9 cellular contexts compared by ENCODE assay signal in the genomic region with DNA sequence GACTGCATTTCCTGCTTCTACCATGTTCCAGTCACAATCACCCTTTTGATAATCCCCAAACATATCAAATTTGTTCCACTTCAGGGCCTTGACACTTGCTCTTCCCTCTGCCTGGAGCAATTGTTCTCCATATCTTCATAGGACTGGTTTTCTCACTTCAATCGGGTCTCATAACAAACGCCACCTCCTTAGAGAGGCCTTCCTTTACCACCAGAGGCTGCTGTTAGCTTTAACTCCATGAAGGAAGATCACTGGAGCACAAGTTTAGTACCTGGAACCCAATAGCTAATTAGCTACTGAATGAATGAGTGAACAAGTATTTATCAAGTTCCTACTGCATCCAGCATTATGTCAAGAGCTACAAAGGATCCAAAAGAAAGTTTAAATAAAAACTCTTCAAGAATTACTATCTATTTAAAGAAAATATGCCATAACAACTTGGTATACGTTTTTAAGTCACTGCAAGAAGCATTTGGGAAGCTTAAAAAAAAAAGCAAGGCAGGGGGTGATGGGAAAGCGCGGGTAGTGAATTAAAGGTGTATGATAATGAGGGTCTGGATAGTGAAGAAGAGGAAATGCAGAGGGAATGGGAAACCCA.
DNase-seq lines count a peak whose midpoint lies in the region; ATAC-seq, FAIRE-seq and TF ChIP-seq lines count a peak whose summit lies in the region.
"Had no signal": no experiment of that assay in that cellular context is flagged by ENCODE, and none has a peak within 500 bp of the region (broad histone marks: within the 10 kb centered on the region; RNA-seq: fewer than 3 reads in every experiment).

No MANE protein-coding gene starts in this region.

- CTCF ChIA-PET in HEK293T (lab: Yijun Ruan, JAX): no interaction called here

- DNase-seq in AG10803 (ENCODE audit: low read depth) (peak; percentile 8), HEK293T (ENCODE audit: extremely low spot score) (peak; percentile 9), iPS-NIHi11 (ENCODE audit: low spot score) (peak; percentile 13), hippocampal formation (lab: John Stamatoyannopoulos, UW) (no peak), urothelium cell line (ENCODE audit: low spot score) (no peak), NCI-H2029 (lab: John Stamatoyannopoulos, UW) (no peak)
- DNase-seq: stimulated activated CD4-positive, alpha-beta T cell treated with anti-CD3 and anti-CD28 coated beads, Interleukin-4, amount 100 ng/mL, for 1 hour had no signal

- ATAC-seq in GM21786 (IDR thresholded peaks at IDR 0.05; ENCODE audit: unreplicated experiment): no peak

- no peak overlapping the region for H3K4me3 ChIP-seq in AG10803 (ENCODE audit: low read length)
- no peak overlapping the region for H3K4me3 ChIP-seq in WI38 (ENCODE audit: low read depth, low read length)

- POLR2A ChIA-PET in HEK293T (lab: Yijun Ruan, JAX): interaction anchor here (0.6 kb wide), 1 partner anchor 154 kb away, joined by 4 read pairs; a partner anchor contains a TSS

- TF ChIP-seq CTCF in AG10803 (conservative IDR thresholded peaks at IDR 0.05; ENCODE audit: low read length): peak; percentile 47
- TF ChIP-seq CTCF in WI38 (IDR thresholded peaks at IDR 0.05; ENCODE audit: low read depth, low read length): peak; percentile 33; the same call in 1 of the 2 replicates

- no peak for FAIRE-seq in urothelium cell line (lab: Jason Lieb, UNC)

TF ChIP-seq in HEK293T, 16 proteins besides CTCF, POLR2A, EP300 and RAD21:
- no peak for TF ChIP-seq BHLHE40 (IDR thresholded peaks at IDR 0.05; ENCODE audit: borderline replicate concordance)
- TF ChIP-seq ELF4 (IDR thresholded peaks at IDR 0.05): no peak
- TF ChIP-seq FOXM1 (IDR thresholded peaks at IDR 0.05; ENCODE audit: borderline replicate concordance): no peak
- TF ChIP-seq, protein P1, sequence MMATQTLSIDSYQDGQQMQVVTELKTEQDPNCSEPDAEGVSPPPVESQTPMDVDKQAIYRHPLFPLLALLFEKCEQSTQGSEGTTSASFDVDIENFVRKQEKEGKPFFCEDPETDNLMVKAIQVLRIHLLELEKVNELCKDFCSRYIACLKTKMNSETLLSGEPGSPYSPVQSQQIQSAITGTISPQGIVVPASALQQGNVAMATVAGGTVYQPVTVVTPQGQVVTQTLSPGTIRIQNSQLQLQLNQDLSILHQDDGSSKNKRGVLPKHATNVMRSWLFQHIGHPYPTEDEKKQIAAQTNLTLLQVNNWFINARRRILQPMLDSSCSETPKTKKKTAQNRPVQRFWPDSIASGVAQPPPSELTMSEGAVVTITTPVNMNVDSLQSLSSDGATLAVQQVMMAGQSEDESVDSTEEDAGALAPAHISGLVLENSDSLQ (IDR thresholded peaks at IDR 0.05): no peak
- TF ChIP-seq FOXK2 (IDR thresholded peaks at IDR 0.05): no peak
- no peak for TF ChIP-seq L3MBTL2 (conservative IDR thresholded peaks at IDR 0.05)
- no peak for TF ChIP-seq FOXA1 (IDR thresholded peaks at IDR 0.05)
- TF ChIP-seq SUZ12 (IDR thresholded peaks at IDR 0.05): no peak
- no peak for TF ChIP-seq HDGF (IDR thresholded peaks at IDR 0.05; ENCODE audit: borderline replicate concordance)
- TF ChIP-seq SP1 (IDR thresholded peaks at IDR 0.05): no peak
- TF ChIP-seq CTBP1 (IDR thresholded peaks at IDR 0.05; ENCODE audit: borderline replicate concordance): no peak
- TF ChIP-seq TARDBP (IDR thresholded peaks at IDR 0.05): no peak
- TF ChIP-seq LEF1 (IDR thresholded peaks at IDR 0.05; ENCODE audit: borderline replicate concordance): no peak
- TF ChIP-seq ZNF384 (IDR thresholded peaks at IDR 0.05): no peak
- no peak for TF ChIP-seq ARNT (IDR thresholded peaks at IDR 0.05)
- no peak for TF ChIP-seq NFRKB (IDR thresholded peaks at IDR 0.05)

Comparison
In these comparisons a context has a peak if more than half of its experiments do, and no peak if none do; other contexts are left out.
1. DNase-seq: peak in AG10803 (single experiment), HEK293T (single experiment) and iPS-NIHi11 (single experiment); none in hippocampal formation (0 of 2), urothelium cell line (single experiment) and NCI-H2029 (single experiment).